Comparison of ENCODE assay signal across 9 cellular contexts in genomic region chr12:14554281-14555008, GRCh38. TPM values are rescaled to one million over a fixed set of nuclear protein-coding genes. Genes with fewer than 3 reads are reported as not detected.
DNase-seq lines count a peak whose midpoint lies in the region; ATAC-seq and TF ChIP-seq lines count a peak whose summit lies in the region.
"Had no signal": no experiment of that assay in that cellular context is flagged by ENCODE, and none has a peak within 500 bp of the region (broad histone marks: within the 10 kb centered on the region; RNA-seq: fewer than 3 reads in every experiment).

No MANE protein-coding gene starts in this region.

- peak in 1 of 4 experiments; percentile 18 for TF ChIP-seq CTCF in gastroesophageal sphincter (IDR thresholded peaks at IDR 0.05)

- TF ChIP-seq EP300 in gastroesophageal sphincter (IDR thresholded peaks at IDR 0.05), result no peak

- DNase-seq in EL (peak; percentile 9), NOMO-1 treated with DMSO at 0.1 percent for 48 hours (lab: John Stamatoyannopoulos, UW; ENCODE audit: unreplicated experiment) (peak; percentile 58), putamen (ENCODE audit: low spot score) (peak; percentile 52), NCI-H1436 treated with DMSO at 0.1 percent for 48 hours (lab: John Stamatoyannopoulos, UW) (no peak)
- DNase-seq in stimulated activated naive CD8-positive, alpha-beta T cell treated with anti-CD3 and anti-CD28 coated beads, Interleukin-15, Interleukin-2, amounts not matched to agents 100 U/mL and 50 U/mL, for 24 hours, result no peak
- DNase-seq: T-helper 9 cell had no signal

- peak overlapping the region in 3 of 4 donors; percentile 0 to 27 (median 7) for H3K27ac ChIP-seq in gastroesophageal sphincter

- H3K27me3 ChIP-seq in gastroesophageal sphincter, result no peaks in the 10 kb centered on the region

- 14 to 30% methylated on average over 8 to 9 of the region's 9 CpGs for WGBS in gastroesophageal sphincter (ENCODE audit: low coverage in 1 of 2), 2 donors

- H3K4me1 ChIP-seq in gastroesophageal sphincter, result peaks cover 0 to 15% (median 0%) of the 10 kb centered on the region in 3 donors

- no peaks in the 10 kb centered on the region for H3K9me3 ChIP-seq in gastroesophageal sphincter

- H3K4me3 ChIP-seq in gastroesophageal sphincter, result peak overlapping the region in 1 of 2 donors; percentile 14

- ATAC-seq in gastroesophageal sphincter (peak; percentile 80), GM21390 (IDR thresholded peaks at IDR 0.05; ENCODE audit: unreplicated experiment) (no peak), GM18909 (IDR thresholded peaks at IDR 0.05; ENCODE audit: poor library complexity, unreplicated experiment) (no peak)
- no peak for ATAC-seq in stimulated activated naive CD8-positive, alpha-beta T cell treated with anti-CD3 and anti-CD28 coated beads, Interleukin-15, Interleukin-2, amounts not matched to agents 100 U/mL and 50 U/mL, for 24 hours

- TF ChIP-seq POLR2A in gastroesophageal sphincter (IDR thresholded peaks at IDR 0.05), result no peak

- no peaks in the 10 kb centered on the region for H3K36me3 ChIP-seq in gastroesophageal sphincter

RNA-seq across cellular contexts. Expression of gene PLBD1, which starts 13.2 kb away (rescaled TPM):
- 10 to 100 TPM in 1 of 4 donors, 1 to 10 TPM in 3; 2.5 to 15.2 (median 8.3) TPM for total RNA-seq in gastroesophageal sphincter

Comparison
In these comparisons a context has a peak if more than half of its experiments do, and no peak if none do; other contexts are left out.
1. DNase-seq: peak in EL (single experiment), NOMO-1 treated with DMSO at 0.1 percent for 48 hours (single experiment) and putamen (single experiment); none in stimulated activated naive CD8-positive, alpha-beta T cell treated with anti-CD3 and anti-CD28 coated beads, Interleukin-15, Interleukin-2, amounts not matched to agents 100 U/mL and 50 U/mL, for 24 hours (single experiment) and NCI-H1436 treated with DMSO at 0.1 percent for 48 hours (single experiment).